Comparison of ENCODE assay signal across 20 cellular contexts in genomic region chr6:73898599-73898998, GRCh38.
A peak's percentile ranks its signal among the peaks of the same experiment; 100 is the strongest.
DNase-seq lines count a peak whose midpoint lies in the region; ATAC-seq and TF ChIP-seq lines count a peak whose summit lies in the region.
"Had no signal": no experiment of that assay in that cellular context is flagged by ENCODE, and none has a peak within 500 bp of the region (broad histone marks: within the 10 kb centered on the region; RNA-seq: fewer than 3 reads in every experiment).

No MANE protein-coding gene starts in this region.

- no peak for ATAC-seq in left ventricle myocardium superior
- no peak for ATAC-seq in HG02852 (IDR thresholded peaks at IDR 0.05; ENCODE audit: unreplicated experiment)
- ATAC-seq: left colon had no signal

- TF ChIP-seq CTCF in left ventricle myocardium inferior (IDR thresholded peaks at IDR 0.05; ENCODE audit: borderline replicate concordance) = peak; percentile 12
- TF ChIP-seq CTCF in hepatocyte (IDR thresholded peaks at IDR 0.05; ENCODE audit: poor library complexity) = no peak

- H3K4me1 Mint-ChIP-seq in activated T-cell treated with anti-CD3 and anti-CD28 coated beads, Interleukin-2, amount 50 U/mL, for 24 hours (ENCODE audit: low read depth) = no peaks in the 10 kb centered on the region

- H3K36me3 ChIP-seq in left ventricle myocardium inferior (no peaks in the 10 kb centered on the region), hepatocyte (replicated peaks; ENCODE audit: insufficient read depth, low read depth) (no peaks in the 10 kb centered on the region)
- H3K36me3 ChIP-seq: esophagus squamous epithelium had no signal

- no peaks in the 10 kb centered on the region for H3K79me2 ChIP-seq in hepatocyte

- H3K4me3 Mint-ChIP-seq in activated T-cell treated with anti-CD3 and anti-CD28 coated beads, Interleukin-2, amount 50 U/mL, for 24 hours = no peak overlapping the region

- peaks cover 25% of the 10 kb centered on the region for H3K9me3 ChIP-seq in left ventricle myocardium inferior (replicated peaks)
- H3K9me3 ChIP-seq in hepatocyte (ENCODE audit: low read depth) = no peaks in the 10 kb centered on the region

- H3K4me1 ChIP-seq in left ventricle myocardium inferior = no peaks in the 10 kb centered on the region
- no peaks in the 10 kb centered on the region for H3K4me1 ChIP-seq in hepatocyte (ENCODE audit: insufficient read depth)
- H3K4me1 ChIP-seq: esophagus squamous epithelium had no signal

- intact Hi-C loops in left ventricle myocardium inferior (cut with micrococcal nuclease) = no loop called here
- intact Hi-C loops in left ventricle myocardium superior (cut with micrococcal nuclease) = no loop called here

- H4K20me1 ChIP-seq in hepatocyte (ENCODE audit: insufficient read depth, poor library complexity, severe bottlenecking) = no peaks in the 10 kb centered on the region

- H3K27ac Mint-ChIP-seq in activated T-cell treated with anti-CD3 and anti-CD28 coated beads, Interleukin-2, amount 50 U/mL, for 24 hours = no peak overlapping the region

- in situ Hi-C loops in SK-MEL-5 (cut with HindIII; ENCODE audit: low pct_unique_long_range_greater_than_20kb, low sequenced_read_pairs) = no loop called here

- H3K9me2 ChIP-seq in hepatocyte (replicated peaks; ENCODE audit: insufficient read depth) = no peaks in the 10 kb centered on the region

- no peak overlapping the region for H3K4me2 ChIP-seq in hepatocyte

- peaks cover 13% of the 10 kb centered on the region for H3K9me3 Mint-ChIP-seq in activated T-cell treated with anti-CD3 and anti-CD28 coated beads, Interleukin-2, amount 50 U/mL, for 24 hours

- 55% methylated on average over 3 of the region's 3 CpGs for WGBS in hepatocyte (ENCODE audit: low lambda C conversion rate, missing lambda C conversion rate)

- H3K36me3 Mint-ChIP-seq in activated T-cell treated with anti-CD3 and anti-CD28 coated beads, Interleukin-2, amount 50 U/mL, for 24 hours (ENCODE audit: low read depth) = no peaks in the 10 kb centered on the region

- no peaks in the 10 kb centered on the region for H3K27me3 ChIP-seq in left ventricle myocardium inferior (ENCODE audit: low read depth)
- no peaks in the 10 kb centered on the region for H3K27me3 ChIP-seq in hepatocyte
- H3K27me3 ChIP-seq: esophagus squamous epithelium had no signal

- H3K27ac ChIP-seq in left ventricle myocardium inferior (replicated peaks) (no peak overlapping the region), hepatocyte (no peak overlapping the region)
- H3K27ac ChIP-seq: dorsolateral prefrontal cortex, esophagus squamous epithelium had no signal

- H2AFZ ChIP-seq in hepatocyte = no peak overlapping the region

- peaks cover 7% of the 10 kb centered on the region for H3K27me3 Mint-ChIP-seq in activated T-cell treated with anti-CD3 and anti-CD28 coated beads, Interleukin-2, amount 50 U/mL, for 24 hours

- DNase-seq in left ventricle myocardium inferior (no peak), left ventricle myocardium superior (no peak), SK-MEL-5 (ENCODE audit: low read depth, low spot score) (peak; percentile 51), fibroblast of gingiva (ENCODE audit: low read depth) (peak; percentile 6), hepatocyte (ENCODE audit: low spot score) (no peak), NCI-H2227 (lab: John Stamatoyannopoulos, UW; ENCODE audit: unreplicated experiment) (no peak)
- DNase-seq in activated T-cell treated with anti-CD3 and anti-CD28 coated beads, Interleukin-2, amount 50 U/mL, for 24 hours = no peak
- DNase-seq: ACHN; activated CD4-positive, alpha-beta T cell treated with anti-CD3 and anti-CD28 coated beads, Interleukin-2, amount 50 U/mL, for 4 hours; activated naive CD4-positive, alpha-beta T cell treated with anti-CD3 and anti-CD28 coated beads, Interleukin-2, amount 50 U/mL, for 16 hours; activated T-cell treated with anti-CD3 and anti-CD28 coated beads for 4 hours; dorsolateral prefrontal cortex; esophagus squamous epithelium; hippocampal formation; left colon; MV-4-11; NCI-H2029; NCI-H510A; nucleus accumbens had no signal

- H3K4me3 ChIP-seq in left ventricle myocardium inferior = no peak overlapping the region
- no peak overlapping the region for H3K4me3 ChIP-seq in hepatocyte
- H3K4me3 ChIP-seq: dorsolateral prefrontal cortex, esophagus squamous epithelium had no signal

Comparison
In these comparisons a context has a peak if more than half of its experiments do, and no peak if none do; other contexts are left out.
1. DNase-seq: peak in SK-MEL-5 (single experiment) and fibroblast of gingiva (single experiment); none in left ventricle myocardium inferior (single experiment), left ventricle myocardium superior (single experiment), hepatocyte (single experiment), activated T-cell treated with anti-CD3 and anti-CD28 coated beads, Interleukin-2, amount 50 U/mL, for 24 hours (single experiment) and NCI-H2227 (single experiment).